In the genomic region with DNA sequence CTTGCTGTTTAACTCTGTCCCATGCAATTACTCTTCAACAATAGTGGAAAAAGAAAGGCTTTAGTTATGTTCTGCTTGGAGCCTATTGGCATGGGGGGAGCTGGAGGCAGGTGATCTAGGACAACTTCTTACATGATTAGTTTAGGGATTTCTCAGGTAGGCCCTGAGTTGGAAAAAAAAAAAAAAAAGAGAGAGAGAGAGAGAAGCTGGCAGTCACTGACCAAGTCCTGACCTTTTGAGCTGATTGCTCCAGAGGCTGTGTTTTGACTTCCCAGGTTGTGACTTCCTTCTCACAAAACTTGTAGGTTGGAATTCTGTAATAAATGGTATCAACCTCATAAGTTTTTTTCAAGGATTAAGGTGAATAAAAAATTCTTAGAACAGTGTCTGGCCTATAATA, we compare ENCODE assay signal across 1 cellular context.
TF ChIP-seq lines count a peak whose summit lies in the region.

No MANE protein-coding gene starts in this region.

TF ChIP-seq in HepG2, 621 proteins besides CTCF, POLR2A, EP300 and RAD21 (continued from another document):
- TF ChIP-seq GRHL1 (CRISPR knock-in tag; conservative IDR thresholded peaks at IDR 0.05) (no peak), ZNF746 (CRISPR knock-in tag; IDR thresholded peaks at IDR 0.05) (no peak), NR2F1 (CRISPR knock-in tag; IDR thresholded peaks at IDR 0.05) (peak in 1 of 2 experiments; percentile 35; a peak in 1 of 4 replicates), BRD4 (CRISPR knock-in tag; IDR thresholded peaks at IDR 0.05) (no peak)
- TF ChIP-seq, protein P1, sequence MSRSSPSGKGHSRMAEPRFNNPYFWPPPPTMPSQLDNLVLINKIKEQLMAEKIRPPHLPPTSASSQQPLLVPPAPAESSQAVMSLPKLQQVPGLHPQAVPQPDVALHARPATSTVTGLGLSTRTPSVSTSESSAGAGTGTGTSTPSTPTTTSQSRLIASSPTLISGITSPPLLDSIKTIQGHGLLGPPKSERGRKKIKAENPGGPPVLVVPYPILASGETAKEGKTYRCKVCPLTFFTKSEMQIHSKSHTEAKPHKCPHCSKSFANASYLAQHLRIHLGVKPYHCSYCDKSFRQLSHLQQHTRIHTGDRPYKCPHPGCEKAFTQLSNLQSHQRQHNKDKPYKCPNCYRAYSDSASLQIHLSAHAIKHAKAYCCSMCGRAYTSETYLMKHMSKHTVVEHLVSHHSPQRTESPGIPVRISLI (CRISPR knock-in tag; IDR thresholded peaks at IDR 0.05; ENCODE audit: borderline replicate concordance) = peak; percentile 81
- TF ChIP-seq, protein P2, sequence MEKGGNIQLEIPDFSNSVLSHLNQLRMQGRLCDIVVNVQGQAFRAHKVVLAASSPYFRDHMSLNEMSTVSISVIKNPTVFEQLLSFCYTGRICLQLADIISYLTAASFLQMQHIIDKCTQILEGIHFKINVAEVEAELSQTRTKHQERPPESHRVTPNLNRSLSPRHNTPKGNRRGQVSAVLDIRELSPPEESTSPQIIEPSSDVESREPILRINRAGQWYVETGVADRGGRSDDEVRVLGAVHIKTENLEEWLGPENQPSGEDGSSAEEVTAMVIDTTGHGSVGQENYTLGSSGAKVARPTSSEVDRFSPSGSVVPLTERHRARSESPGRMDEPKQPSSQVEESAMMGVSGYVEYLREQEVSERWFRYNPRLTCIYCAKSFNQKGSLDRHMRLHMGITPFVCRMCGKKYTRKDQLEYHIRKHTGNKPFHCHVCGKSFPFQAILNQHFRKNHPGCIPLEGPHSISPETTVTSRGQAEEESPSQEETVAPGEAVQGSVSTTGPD (CRISPR knock-in tag; IDR thresholded peaks at IDR 0.05) = no peak
- TF ChIP-seq, protein P3, sequence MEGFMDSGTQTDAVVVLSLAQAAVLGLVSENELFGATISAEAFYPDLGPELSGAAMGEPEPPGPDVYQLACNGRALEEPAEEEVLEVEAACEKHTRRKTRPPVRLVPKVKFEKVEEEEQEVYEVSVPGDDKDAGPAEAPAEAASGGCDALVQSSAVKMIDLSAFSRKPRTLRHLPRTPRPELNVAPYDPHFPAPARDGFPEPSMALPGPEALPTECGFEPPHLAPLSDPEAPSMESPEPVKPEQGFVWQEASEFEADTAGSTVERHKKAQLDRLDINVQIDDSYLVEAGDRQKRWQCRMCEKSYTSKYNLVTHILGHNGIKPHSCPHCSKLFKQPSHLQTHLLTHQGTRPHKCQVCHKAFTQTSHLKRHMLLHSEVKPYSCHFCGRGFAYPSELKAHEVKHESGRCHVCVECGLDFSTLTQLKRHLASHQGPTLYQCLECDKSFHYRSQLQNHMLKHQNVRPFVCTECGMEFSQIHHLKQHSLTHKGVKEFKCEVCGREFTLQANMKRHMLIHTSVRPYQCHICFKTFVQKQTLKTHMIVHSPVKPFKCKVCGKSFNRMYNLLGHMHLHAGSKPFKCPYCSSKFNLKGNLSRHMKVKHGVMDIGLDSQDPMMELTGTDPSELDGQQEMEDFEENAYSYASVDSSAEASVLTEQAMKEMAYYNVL (CRISPR knock-in tag; IDR thresholded peaks at IDR 0.05; ENCODE audit: borderline replicate concordance) = no peak
- TF ChIP-seq, protein P4, sequence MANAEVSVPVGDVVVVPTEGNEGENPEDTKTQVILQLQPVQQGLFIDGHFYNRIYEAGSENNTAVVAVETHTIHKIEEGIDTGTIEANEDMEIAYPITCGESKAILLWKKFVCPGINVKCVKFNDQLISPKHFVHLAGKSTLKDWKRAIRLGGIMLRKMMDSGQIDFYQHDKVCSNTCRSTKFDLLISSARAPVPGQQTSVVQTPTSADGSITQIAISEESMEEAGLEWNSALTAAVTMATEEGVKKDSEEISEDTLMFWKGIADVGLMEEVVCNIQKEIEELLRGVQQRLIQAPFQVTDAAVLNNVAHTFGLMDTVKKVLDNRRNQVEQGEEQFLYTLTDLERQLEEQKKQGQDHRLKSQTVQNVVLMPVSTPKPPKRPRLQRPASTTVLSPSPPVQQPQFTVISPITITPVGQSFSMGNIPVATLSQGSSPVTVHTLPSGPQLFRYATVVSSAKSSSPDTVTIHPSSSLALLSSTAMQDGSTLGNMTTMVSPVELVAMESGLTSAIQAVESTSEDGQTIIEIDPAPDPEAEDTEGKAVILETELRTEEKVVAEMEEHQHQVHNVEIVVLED (CRISPR knock-in tag; IDR thresholded peaks at IDR 0.05; ENCODE audit: borderline replicate concordance) = no peak
TF ChIP-seq in HepG2: peak in this region for 6.
